ENCODE assay signal across 1 cellular context in genomic region chr11:65305501-65306268, GRCh38.
TF ChIP-seq lines count a peak whose summit lies in the region.

No MANE protein-coding gene starts in this region.

TF ChIP-seq in HepG2, 621 proteins besides CTCF, POLR2A, EP300 and RAD21 (continued from another document and continues in another):
- TF ChIP-seq, protein P1, sequence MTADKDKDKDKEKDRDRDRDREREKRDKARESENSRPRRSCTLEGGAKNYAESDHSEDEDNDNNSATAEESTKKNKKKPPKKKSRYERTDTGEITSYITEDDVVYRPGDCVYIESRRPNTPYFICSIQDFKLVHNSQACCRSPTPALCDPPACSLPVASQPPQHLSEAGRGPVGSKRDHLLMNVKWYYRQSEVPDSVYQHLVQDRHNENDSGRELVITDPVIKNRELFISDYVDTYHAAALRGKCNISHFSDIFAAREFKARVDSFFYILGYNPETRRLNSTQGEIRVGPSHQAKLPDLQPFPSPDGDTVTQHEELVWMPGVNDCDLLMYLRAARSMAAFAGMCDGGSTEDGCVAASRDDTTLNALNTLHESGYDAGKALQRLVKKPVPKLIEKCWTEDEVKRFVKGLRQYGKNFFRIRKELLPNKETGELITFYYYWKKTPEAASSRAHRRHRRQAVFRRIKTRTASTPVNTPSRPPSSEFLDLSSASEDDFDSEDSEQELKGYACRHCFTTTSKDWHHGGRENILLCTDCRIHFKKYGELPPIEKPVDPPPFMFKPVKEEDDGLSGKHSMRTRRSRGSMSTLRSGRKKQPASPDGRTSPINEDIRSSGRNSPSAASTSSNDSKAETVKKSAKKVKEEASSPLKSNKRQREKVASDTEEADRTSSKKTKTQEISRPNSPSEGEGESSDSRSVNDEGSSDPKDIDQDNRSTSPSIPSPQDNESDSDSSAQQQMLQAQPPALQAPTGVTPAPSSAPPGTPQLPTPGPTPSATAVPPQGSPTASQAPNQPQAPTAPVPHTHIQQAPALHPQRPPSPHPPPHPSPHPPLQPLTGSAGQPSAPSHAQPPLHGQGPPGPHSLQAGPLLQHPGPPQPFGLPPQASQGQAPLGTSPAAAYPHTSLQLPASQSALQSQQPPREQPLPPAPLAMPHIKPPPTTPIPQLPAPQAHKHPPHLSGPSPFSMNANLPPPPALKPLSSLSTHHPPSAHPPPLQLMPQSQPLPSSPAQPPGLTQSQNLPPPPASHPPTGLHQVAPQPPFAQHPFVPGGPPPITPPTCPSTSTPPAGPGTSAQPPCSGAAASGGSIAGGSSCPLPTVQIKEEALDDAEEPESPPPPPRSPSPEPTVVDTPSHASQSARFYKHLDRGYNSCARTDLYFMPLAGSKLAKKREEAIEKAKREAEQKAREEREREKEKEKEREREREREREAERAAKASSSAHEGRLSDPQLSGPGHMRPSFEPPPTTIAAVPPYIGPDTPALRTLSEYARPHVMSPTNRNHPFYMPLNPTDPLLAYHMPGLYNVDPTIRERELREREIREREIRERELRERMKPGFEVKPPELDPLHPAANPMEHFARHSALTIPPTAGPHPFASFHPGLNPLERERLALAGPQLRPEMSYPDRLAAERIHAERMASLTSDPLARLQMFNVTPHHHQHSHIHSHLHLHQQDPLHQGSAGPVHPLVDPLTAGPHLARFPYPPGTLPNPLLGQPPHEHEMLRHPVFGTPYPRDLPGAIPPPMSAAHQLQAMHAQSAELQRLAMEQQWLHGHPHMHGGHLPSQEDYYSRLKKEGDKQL (CRISPR knock-in tag; IDR thresholded peaks at IDR 0.05; ENCODE audit: low read depth) = peak; percentile 77; the same call in 1 of the 2 replicates
- TF ChIP-seq SYNCRIP (IDR thresholded peaks at IDR 0.05; ENCODE audit: insufficient read depth, low read depth, low read length) (no peak), JUND (CRISPR knock-in tag; IDR thresholded peaks at IDR 0.05) (peak; percentile 74; the same call in 1 of the 2 replicates), PPARG (CRISPR knock-in tag; conservative IDR thresholded peaks at IDR 0.05) (peak; percentile 70), ZNF768 (CRISPR knock-in tag; IDR thresholded peaks at IDR 0.05) (peak; percentile 58; the same call in 1 of the 2 replicates), ZNF572 (CRISPR knock-in tag; IDR thresholded peaks at IDR 0.05) (no peak), ETV6 (CRISPR knock-in tag; conservative IDR thresholded peaks at IDR 0.05) (no peak), SOX5 (CRISPR knock-in tag; IDR thresholded peaks at IDR 0.05; ENCODE audit: borderline replicate concordance) (peak; percentile 79), MIER2 (CRISPR knock-in tag; IDR thresholded peaks at IDR 0.05) (no peak), DDIT3 (CRISPR knock-in tag; IDR thresholded peaks at IDR 0.05) (no peak), NR0B2 (CRISPR knock-in tag; IDR thresholded peaks at IDR 0.05) (no peak), IRF9 (CRISPR knock-in tag; IDR thresholded peaks at IDR 0.05; ENCODE audit: borderline replicate concordance) (0 out of 2 replicates have a peak, but pooled peaks have one; percentile 14), EZH2 (conservative IDR thresholded peaks at IDR 0.05; ENCODE audit: low read depth, low read length) (no peak), ZKSCAN1 (IDR thresholded peaks at IDR 0.05; ENCODE audit: low read length) (no peak), GZF1 (CRISPR knock-in tag; IDR thresholded peaks at IDR 0.05) (peak; percentile 54; the same call in 1 of the 2 replicates), KLF12 (CRISPR knock-in tag; IDR thresholded peaks at IDR 0.05; ENCODE audit: borderline replicate concordance) (peak; percentile 71; the same call in 1 of the 2 replicates), SP1 (IDR thresholded peaks at IDR 0.05) (no peak), SP1 (CRISPR knock-in tag; IDR thresholded peaks at IDR 0.05) (0 out of 2 replicates have a peak, but pooled peaks have one; percentile 10), CCDC6 (CRISPR knock-in tag; IDR thresholded peaks at IDR 0.05) (no peak; the same call in 1 of the 2 replicates), GATA4 (IDR thresholded peaks at IDR 0.05; ENCODE audit: borderline replicate concordance, low read depth) (peak; percentile 62), CAMTA2 (CRISPR knock-in tag; IDR thresholded peaks at IDR 0.05; ENCODE audit: borderline replicate concordance) (no peak), ZNF205 (CRISPR knock-in tag; IDR thresholded peaks at IDR 0.05) (peak; percentile 17; the same call in 1 of the 2 replicates), NFIB (CRISPR knock-in tag; IDR thresholded peaks at IDR 0.05; ENCODE audit: borderline replicate concordance) (no peak), ESRRA (CRISPR knock-in tag; IDR thresholded peaks at IDR 0.05; ENCODE audit: low read depth) (no peak), MYNN (CRISPR knock-in tag; IDR thresholded peaks at IDR 0.05; ENCODE audit: low read depth) (no peak), WIZ (CRISPR knock-in tag; IDR thresholded peaks at IDR 0.05) (no peak), ZMYM3 (CRISPR knock-in tag; IDR thresholded peaks at IDR 0.05) (peak; percentile 98), POLR2AphosphoS2 (IDR thresholded peaks at IDR 0.05; ENCODE audit: low read depth, low read length) (no peak), TERF1 (CRISPR knock-in tag; IDR thresholded peaks at IDR 0.05) (no peak), ZBTB40 (IDR thresholded peaks at IDR 0.05) (no peak), ZBTB40 (CRISPR knock-in tag; IDR thresholded peaks at IDR 0.05) (no peak), ZBTB26 (CRISPR knock-in tag; IDR thresholded peaks at IDR 0.05; ENCODE audit: borderline replicate concordance) (no peak; the same call in 1 of the 2 replicates), SMYD3 (CRISPR knock-in tag; IDR thresholded peaks at IDR 0.05) (peak; percentile 73; the same call in 1 of the 2 replicates), ATF7 (IDR thresholded peaks at IDR 0.05) (no peak), ATF7 (CRISPR knock-in tag; IDR thresholded peaks at IDR 0.05) (no peak; the same call in 1 of the 2 replicates), ZNF225 (CRISPR knock-in tag; IDR thresholded peaks at IDR 0.05) (no peak), NR2C2 (CRISPR knock-in tag; IDR thresholded peaks at IDR 0.05; ENCODE audit: borderline replicate concordance) (peak; percentile 56), FOXP1 (IDR thresholded peaks at IDR 0.05) (peak; percentile 72), FOXP1 (CRISPR knock-in tag; IDR thresholded peaks at IDR 0.05) (peak; percentile 81)
- TF ChIP-seq, protein P2, sequence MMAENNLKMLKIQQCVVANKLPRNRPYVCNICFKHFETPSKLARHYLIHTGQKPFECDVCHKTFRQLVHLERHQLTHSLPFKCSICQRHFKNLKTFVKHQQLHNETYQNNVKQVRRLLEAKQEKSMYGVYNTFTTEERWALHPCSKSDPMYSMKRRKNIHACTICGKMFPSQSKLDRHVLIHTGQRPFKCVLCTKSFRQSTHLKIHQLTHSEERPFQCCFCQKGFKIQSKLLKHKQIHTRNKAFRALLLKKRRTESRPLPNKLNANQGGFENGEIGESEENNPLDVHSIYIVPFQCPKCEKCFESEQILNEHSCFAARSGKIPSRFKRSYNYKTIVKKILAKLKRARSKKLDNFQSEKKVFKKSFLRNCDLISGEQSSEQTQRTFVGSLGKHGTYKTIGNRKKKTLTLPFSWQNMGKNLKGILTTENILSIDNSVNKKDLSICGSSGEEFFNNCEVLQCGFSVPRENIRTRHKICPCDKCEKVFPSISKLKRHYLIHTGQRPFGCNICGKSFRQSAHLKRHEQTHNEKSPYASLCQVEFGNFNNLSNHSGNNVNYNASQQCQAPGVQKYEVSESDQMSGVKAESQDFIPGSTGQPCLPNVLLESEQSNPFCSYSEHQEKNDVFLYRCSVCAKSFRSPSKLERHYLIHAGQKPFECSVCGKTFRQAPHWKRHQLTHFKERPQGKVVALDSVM (CRISPR knock-in tag; IDR thresholded peaks at IDR 0.05) = peak; percentile 100
- TF ChIP-seq, protein P3, sequence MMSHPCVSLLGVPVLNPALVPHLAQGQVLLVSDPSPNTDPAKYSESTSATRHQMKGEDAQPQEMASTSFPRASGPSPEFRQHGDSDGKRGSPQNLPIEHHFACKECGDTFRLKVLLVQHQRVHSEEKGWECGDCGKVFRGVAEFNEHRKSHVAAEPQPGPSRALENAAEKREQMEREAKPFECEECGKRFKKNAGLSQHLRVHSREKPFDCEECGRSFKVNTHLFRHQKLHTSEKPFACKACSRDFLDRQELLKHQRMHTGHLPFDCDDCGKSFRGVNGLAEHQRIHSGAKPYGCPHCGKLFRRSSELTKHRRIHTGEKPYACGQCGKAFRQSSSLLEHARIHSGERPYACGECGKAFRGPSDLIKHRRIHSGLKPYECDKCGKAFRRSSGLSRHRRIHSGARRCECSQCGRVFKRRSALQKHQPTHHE (CRISPR knock-in tag; IDR thresholded peaks at IDR 0.05; ENCODE audit: borderline replicate concordance) = no peak
